23 cellular contexts compared by ENCODE assay signal in the genomic region with DNA sequence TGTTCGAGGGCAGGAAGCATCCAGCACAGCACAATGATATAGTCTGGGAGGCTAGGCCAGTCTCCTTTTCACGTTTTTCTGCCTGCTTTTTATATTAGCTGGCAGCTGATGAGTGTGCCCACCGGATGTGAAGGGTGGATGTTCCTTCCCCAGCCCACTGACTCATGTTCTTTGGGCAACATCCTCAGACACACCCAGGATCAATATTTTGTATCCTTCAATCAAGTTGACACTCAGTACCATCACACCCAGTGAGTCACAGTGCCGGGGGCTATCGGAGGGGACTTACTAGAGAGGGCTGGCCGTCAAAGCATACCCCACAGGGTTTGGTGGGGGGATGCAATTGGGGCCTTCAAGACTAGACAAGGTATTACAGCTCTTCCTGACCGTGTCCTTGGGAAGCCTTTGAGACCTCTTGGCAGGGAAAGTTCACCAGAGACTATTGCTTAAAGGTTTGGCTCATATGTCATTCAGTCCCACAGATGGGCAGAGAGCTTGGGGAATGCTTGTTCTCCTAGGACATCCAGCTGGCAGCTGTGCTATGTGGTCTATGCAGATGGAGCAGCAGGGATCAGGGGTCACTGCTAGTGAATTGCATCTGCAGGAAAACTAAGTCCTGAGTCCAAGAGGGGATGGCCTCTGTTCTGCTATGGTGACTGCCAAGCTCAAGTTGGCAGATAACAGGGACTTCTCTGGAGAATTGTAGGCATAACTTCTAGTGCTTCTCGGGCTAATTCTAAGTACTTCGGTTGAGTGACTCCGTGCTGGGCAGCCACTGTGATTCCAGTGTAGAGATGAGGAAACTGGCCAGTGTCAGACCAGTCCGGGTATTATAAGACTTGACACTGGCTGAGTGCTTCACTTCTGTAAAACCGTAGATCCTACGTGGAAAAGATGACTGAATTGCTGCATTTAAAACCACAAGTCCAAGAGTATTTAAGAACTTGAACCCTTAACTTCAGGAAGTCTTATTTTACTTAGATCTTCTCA. TPM values are rescaled to one million over a fixed set of nuclear protein-coding genes. Genes with fewer than 3 reads are reported as not detected.
DNase-seq lines count a peak whose midpoint lies in the region; ATAC-seq and TF ChIP-seq lines count a peak whose summit lies in the region.
"Had no signal": no experiment of that assay in that cellular context is flagged by ENCODE, and none has a peak within 500 bp of the region (broad histone marks: within the 10 kb centered on the region; RNA-seq: fewer than 3 reads in every experiment).

No MANE protein-coding gene starts in this region.

- H3K27me3 Mint-ChIP-seq in MCF 10A (ENCODE audit: insufficient read depth, unreplicated experiment) = no peaks in the 10 kb centered on the region
- H3K27me3 Mint-ChIP-seq: activated naive CD8-positive, alpha-beta T cell treated with anti-CD3 and anti-CD28 coated beads, Interleukin-2, amount 50 U/mL, for 24 hours; CD4-positive, alpha-beta T cell had no signal

- no peak overlapping the region for H3K4me3 Mint-ChIP-seq in MCF 10A (ENCODE audit: unreplicated experiment)
- H3K4me3 Mint-ChIP-seq: activated naive CD8-positive, alpha-beta T cell treated with anti-CD3 and anti-CD28 coated beads, Interleukin-2, amount 50 U/mL, for 24 hours; CD4-positive, alpha-beta T cell; H9; naive B cell; stimulated activated naive CD8-positive, alpha-beta T cell treated with anti-CD3 and anti-CD28 coated beads, Interleukin-15, Interleukin-2, amounts not matched to agents 100 ng/mL and 50 ng/mL, for 24 hours; type B pancreatic cell had no signal

- H3K9me3 ChIP-seq in mammary epithelial cell (replicated peaks; ENCODE audit: insufficient read depth, low read length) (no peaks in the 10 kb centered on the region), mucosa of descending colon (no peaks in the 10 kb centered on the region), aorta (ENCODE audit: control insufficient read depth, low read length) (no peaks in the 10 kb centered on the region)
- H3K9me3 ChIP-seq: ovary had no signal

- POLR2A ChIA-PET in MCF 10A (lab: Yijun Ruan, JAX) = interaction anchor here (3.7 kb wide), 1 partner anchor 11 kb away, joined by 18 read pairs; a partner anchor contains a TSS

- H3K9ac ChIP-seq in mammary epithelial cell (ENCODE audit: insufficient read depth, low read length) = no peak overlapping the region

- dilution Hi-C loops in mammary epithelial cell (cut with HindIII; ENCODE audit: low sequenced_read_pairs) = loop anchor here (5.0 kb wide), 1 partner anchor 48 kb away; no protein-coding TSS in a partner anchor

- H3K4me2 ChIP-seq in mammary epithelial cell (ENCODE audit: insufficient read depth, low read depth, low read length) = no peak overlapping the region
- H3K4me2 ChIP-seq: PC-9 had no signal

- no TSS peak for BruUV-seq in MCF 10A (replicated peaks; lab: Mats Ljungman, UMichigan)
- no TSS peak for BruUV-seq in mammary epithelial cell (replicated peaks; lab: Mats Ljungman, UMichigan)

- CTCF ChIA-PET in MCF 10A (lab: Yijun Ruan, JAX) (interaction anchor here (0.6 to 1.5 kb wide), 6 partner anchors 10 to 422 kb away, joined by 3 to 5 read pairs (median 4); no protein-coding TSS in a partner anchor), mammary epithelial cell (lab: Charles Lee; ENCODE audit: low non-redundant PET) (no interaction called here)

- peaks cover 17% of the 10 kb centered on the region for H3K4me1 Mint-ChIP-seq in MCF 10A (ENCODE audit: insufficient read depth, unreplicated experiment)
- H3K4me1 Mint-ChIP-seq: naive B cell had no signal

- H3K79me2 ChIP-seq in mammary epithelial cell (ENCODE audit: insufficient read depth, low read length) = no peaks in the 10 kb centered on the region

- no peaks in the 10 kb centered on the region for H4K20me1 ChIP-seq in mammary epithelial cell (ENCODE audit: insufficient read depth, low read length)

- ATAC-seq in mucosa of descending colon (peak; percentile 32), aorta (ENCODE audit: low FRiP score) (peak; percentile 44)

- TF ChIP-seq CTCF in MCF 10A (IDR thresholded peaks at IDR 0.05; ENCODE audit: unreplicated experiment) (no peak), mammary epithelial cell (conservative IDR thresholded peaks at IDR 0.05 in 1 of 2, IDR thresholded peaks at IDR 0.05 in 1 of 2; ENCODE audit: extremely low read depth in 1 of 2, insufficient read depth in 1 of 2, low read depth in 1 of 2, low read length in 2 of 2) (no peak), epithelial cell of esophagus (IDR thresholded peaks at IDR 0.05; ENCODE audit: insufficient read depth, low read depth, low read length, missing control alignments) (no peak), mucosa of descending colon (IDR thresholded peaks at IDR 0.05) (no peak)

- DNase-seq in MCF 10A (ENCODE audit: unreplicated experiment) (peak; percentile 44), mammary epithelial cell (no peak), epithelial cell of esophagus (ENCODE audit: low read depth) (peak; percentile 61), mucosa of descending colon (no peak), aorta (no peak), NCI-H146 (lab: John Stamatoyannopoulos, UW) (no peak), OCI-M1 (lab: John Stamatoyannopoulos, UW) (no peak), GF-D8 (lab: John Stamatoyannopoulos, UW) (no peak)
- DNase-seq: activated CD4-positive, alpha-beta T cell treated with anti-CD3 and anti-CD28 coated beads, Interleukin-2, amount 50 U/mL, for 48 hours; activated effector memory CD4-positive, alpha-beta T cell treated with Interleukin-2 at 50 U/mL for 16 hours; activated naive CD8-positive, alpha-beta T cell treated with anti-CD3 and anti-CD28 coated beads, Interleukin-2, amount 50 U/mL, for 24 hours; brain microvascular endothelial cell; CD4-positive, alpha-beta T cell; foreskin fibroblast; H9; hypothalamus; naive B cell; NCI-H1694 treated with DMSO at 0.1 percent for 48 hours; ovary; PC-9 had no signal

- H3K9me3 Mint-ChIP-seq in MCF 10A (ENCODE audit: unreplicated experiment) = no peaks in the 10 kb centered on the region
- H3K9me3 Mint-ChIP-seq: activated naive CD8-positive, alpha-beta T cell treated with anti-CD3 and anti-CD28 coated beads, Interleukin-2, amount 50 U/mL, for 24 hours; CD4-positive, alpha-beta T cell; naive B cell; stimulated activated naive CD8-positive, alpha-beta T cell treated with anti-CD3 and anti-CD28 coated beads, Interleukin-15, Interleukin-2, amounts not matched to agents 100 ng/mL and 50 ng/mL, for 24 hours; type B pancreatic cell had no signal

- in situ Hi-C loops in mammary epithelial cell (cut with MboI; ENCODE audit: low sequenced_read_pairs in 2 of 2) = no loop called here

- no peak overlapping the region for H2AFZ ChIP-seq in mammary epithelial cell (ENCODE audit: low read depth, low read length)
- H2AFZ ChIP-seq: PC-9 had no signal

- H3K4me1 ChIP-seq in mammary epithelial cell (ENCODE audit: insufficient read depth, low read length) (peaks cover 7% of the 10 kb centered on the region), mucosa of descending colon (ENCODE audit: low read depth) (no peaks in the 10 kb centered on the region), aorta (ENCODE audit: control insufficient read depth in 1 of 2, insufficient read depth in 2 of 2, low read length in 2 of 2) (no peaks in the 10 kb centered on the region)

- H3K36me3 ChIP-seq in mammary epithelial cell (ENCODE audit: insufficient read depth, low read length) = no peaks in the 10 kb centered on the region
- no peaks in the 10 kb centered on the region for H3K36me3 ChIP-seq in mucosa of descending colon (ENCODE audit: low read depth)
- H3K36me3 ChIP-seq in aorta (ENCODE audit: control insufficient read depth in 1 of 2, insufficient read depth in 2 of 2, low read length in 1 of 2) = no peaks in the 10 kb centered on the region
- H3K36me3 ChIP-seq: brain microvascular endothelial cell, ovary had no signal

- no peak overlapping the region for H3K27ac ChIP-seq in mammary epithelial cell (ENCODE audit: insufficient read depth, low read depth, low read length)
- no peak overlapping the region for H3K27ac ChIP-seq in aorta (ENCODE audit: low read depth in 1 of 2, low read length in 2 of 2)
- H3K27ac ChIP-seq: brain microvascular endothelial cell, ovary, PC-9 had no signal

- 68% methylated on average over 13 of the region's 13 CpGs for WGBS in mammary epithelial cell (ENCODE audit: low coverage, missing lambda C conversion rate)
- 59 to 65% methylated on average over 13 of the region's 13 CpGs for WGBS in aorta, 2 donors

- no peak overlapping the region for H3K27ac Mint-ChIP-seq in MCF 10A (ENCODE audit: low read depth, unreplicated experiment)
- H3K27ac Mint-ChIP-seq: activated naive CD8-positive, alpha-beta T cell treated with anti-CD3 and anti-CD28 coated beads, Interleukin-2, amount 50 U/mL, for 24 hours; CD4-positive, alpha-beta T cell; H9; stimulated activated naive CD8-positive, alpha-beta T cell treated with anti-CD3 and anti-CD28 coated beads, Interleukin-15, Interleukin-2, amounts not matched to agents 100 ng/mL and 50 ng/mL, for 24 hours; type B pancreatic cell had no signal

- H3K27me3 ChIP-seq in mammary epithelial cell (ENCODE audit: insufficient read depth, low read length) (no peaks in the 10 kb centered on the region), aorta (ENCODE audit: control insufficient read depth in 1 of 2, insufficient read depth in 2 of 2, low read length in 1 of 2) (no peaks in the 10 kb centered on the region)
- H3K27me3 ChIP-seq: brain microvascular endothelial cell, ovary had no signal

- no peaks in the 10 kb centered on the region for H3K36me3 Mint-ChIP-seq in MCF 10A (ENCODE audit: insufficient read depth, unreplicated experiment)
- H3K36me3 Mint-ChIP-seq: naive B cell, type B pancreatic cell had no signal

- no peak overlapping the region for H3K4me3 ChIP-seq in mammary epithelial cell (replicated peaks in 1 of 3; ENCODE audit: insufficient read depth in 1 of 3, low read depth in 2 of 3, low read length in 3 of 3)
- no peak overlapping the region for H3K4me3 ChIP-seq in epithelial cell of esophagus (ENCODE audit: low read length)
- no peak overlapping the region for H3K4me3 ChIP-seq in mucosa of descending colon
- H3K4me3 ChIP-seq in aorta (ENCODE audit: low read length in 2 of 2) = no peak overlapping the region
- H3K4me3 ChIP-seq: coronary artery, ovary, PC-9 had no signal

- intact Hi-C loops in MCF 10A (cut with micrococcal nuclease) (no loop called here), mammary epithelial cell (cut with micrococcal nuclease) (no loop called here), mucosa of descending colon (cut with DNase I, micrococcal nuclease) (no loop called here), aorta (cut with DNase I) (no loop called here)

RNA-seq across cellular contexts. Expression of a gene that starts 12.9 kb away (rescaled TPM):
- 240 and 246 TPM in 2 replicates for total RNA-seq in MCF 10A (2022)
- total RNA-seq in mammary epithelial cell = 100 to 1,000 TPM; 384 to 470 TPM
- 466 TPM for polyA plus RNA-seq in mammary epithelial cell
- polyA minus RNA-seq in mammary epithelial cell = 713 TPM
- total RNA-seq in mucosa of descending colon = 100 to 1,000 TPM; 366 to 467 (median 380) TPM
- total RNA-seq in aorta = 100 to 1,000 TPM; 339 to 593 TPM
- 100 to 1,000 TPM; 159 to 207 TPM for polyA plus RNA-seq in aorta

Comparison
In these comparisons a context has a peak if more than half of its experiments do, and no peak if none do; other contexts are left out.
1. DNase-seq: peak in MCF 10A (single experiment) and epithelial cell of esophagus (single experiment); none in mammary epithelial cell (single experiment), mucosa of descending colon (0 of 3), aorta (0 of 2), NCI-H146 (single experiment), OCI-M1 (single experiment) and GF-D8 (single experiment).